ENCODE assay signal across 20 cellular contexts in genomic region chr9:107631788-107632187, GRCh38.
DNase-seq lines count a peak whose midpoint lies in the region; ATAC-seq and TF ChIP-seq lines count a peak whose summit lies in the region.
"Had no signal": no experiment of that assay in that cellular context is flagged by ENCODE, and none has a peak within 500 bp of the region (broad histone marks: within the 10 kb centered on the region; RNA-seq: fewer than 3 reads in every experiment).

No MANE protein-coding gene starts in this region.

- H3K14ac ChIP-seq in neuronal stem cell (ENCODE audit: low read length) = no peak overlapping the region

- ATAC-seq in HG03432 (IDR thresholded peaks at IDR 0.05; ENCODE audit: unreplicated experiment) (no peak), GM19324 (IDR thresholded peaks at IDR 0.05; ENCODE audit: low FRiP score, unreplicated experiment) (no peak)
- ATAC-seq in CD8-positive, alpha-beta T cell = no peak

- TF ChIP-seq CTCF in AG10803 (conservative IDR thresholded peaks at IDR 0.05; ENCODE audit: low read length) (no peak), hepatocyte (IDR thresholded peaks at IDR 0.05; ENCODE audit: poor library complexity) (no peak)
- TF ChIP-seq CTCF in CD8-positive, alpha-beta T cell (IDR thresholded peaks at IDR 0.05) = no peak

- H3K23ac ChIP-seq in neuronal stem cell (ENCODE audit: low read depth, low read length, poor library complexity) = peak overlapping the region; percentile 7

- peak overlapping the region; percentile 62 for H2AK5ac ChIP-seq in neuronal stem cell (ENCODE audit: low read depth, low read length)

- H3K4me1 ChIP-seq in hepatocyte (ENCODE audit: insufficient read depth) = peaks cover 12% of the 10 kb centered on the region
- peaks cover 0 to 8% of the 10 kb centered on the region in 2 donors for H3K4me1 ChIP-seq in neuronal stem cell (ENCODE audit: control insufficient read depth in 2 of 2, insufficient read depth in 1 of 2, low read depth in 1 of 2, low read length in 2 of 2)
- H3K4me1 ChIP-seq in CD8-positive, alpha-beta T cell (ENCODE audit: insufficient read depth, low read length) = no peaks in the 10 kb centered on the region

- peak; percentile 69 for DNase-seq in AG10803 (ENCODE audit: low read depth)
- peak; percentile 37 for DNase-seq in hepatocyte (ENCODE audit: low spot score)
- DNase-seq in neuronal stem cell (ENCODE audit: low spot score) = no peak
- DNase-seq in retina = no peak
- DNase-seq in CD8-positive, alpha-beta T cell = no peak
- DNase-seq: AML-193; Calu3; CD4-positive, CD25-positive, alpha-beta regulatory T cell; DND-41; GDM1; GOT3; HFFc6; KG1; NCI-H1092; NCI-H1694; NCI-H748 treated with DMSO at 0.1 percent for 48 hours; SHP77 treated with DMSO at 0.1 percent for 48 hours had no signal

- H3K4ac ChIP-seq in neuronal stem cell (ENCODE audit: low read length) = no peak overlapping the region

- no peaks in the 10 kb centered on the region for H4K20me1 ChIP-seq in hepatocyte (ENCODE audit: insufficient read depth, poor library complexity, severe bottlenecking)

- intact Hi-C loops in dendritic cell treated with granulocyte-macrophage colony-stimulating factor and Interleukin-4, amounts not matched to agents 40 ng/mL and 50 ng/mL, for 4 days (cut with micrococcal nuclease) = no loop called here
- intact Hi-C loops in CD8-positive, alpha-beta T cell (cut with DNase I, micrococcal nuclease) = no loop called here

- H4K8ac ChIP-seq in neuronal stem cell (ENCODE audit: low read depth, low read length) = no peak overlapping the region

- H3K27ac ChIP-seq in hepatocyte (peak overlapping the region; percentile 46), neuronal stem cell (replicated peaks; ENCODE audit: low read length) (no peak overlapping the region)
- no peak overlapping the region for H3K27ac ChIP-seq in CD8-positive, alpha-beta T cell (ENCODE audit: low read depth, low read length)

- whole genome bisulfite sequencing in hepatocyte (ENCODE audit: low lambda C conversion rate, missing lambda C conversion rate) = 76% methylated on average over 5 of the region's 5 CpGs
- no CpG with 5 or more reads among the region's 5 CpGs for WGBS in neuronal stem cell (ENCODE audit: extremely low coverage in 2 of 2, insufficient read length in 2 of 2, insufficient replicate concordance in 1 of 2), 2 donors

- H3K18ac ChIP-seq in neuronal stem cell (ENCODE audit: low read length) = no peak overlapping the region

- no peak overlapping the region for H2BK5ac ChIP-seq in neuronal stem cell (ENCODE audit: low read length)

- H2AFZ ChIP-seq in hepatocyte (no peak overlapping the region), neuronal stem cell (ENCODE audit: low read length) (no peak overlapping the region)

- CTCF ChIA-PET in CD8-positive, alpha-beta T cell (lab: Charles Lee) = no interaction called here

- H3K9me3 ChIP-seq in hepatocyte (ENCODE audit: low read depth) = no peaks in the 10 kb centered on the region
- H3K9me3 ChIP-seq in neuronal stem cell (replicated peaks in 1 of 2; ENCODE audit: control insufficient read depth in 2 of 2, insufficient read depth in 1 of 2, low read depth in 1 of 2, low read length in 2 of 2) = no peaks in the 10 kb centered on the region
- H3K9me3 ChIP-seq in CD8-positive, alpha-beta T cell (ENCODE audit: low read length) = no peaks in the 10 kb centered on the region

- no peak overlapping the region for H2BK12ac ChIP-seq in neuronal stem cell (ENCODE audit: low read length)

- no peak overlapping the region for H3K9ac ChIP-seq in neuronal stem cell (ENCODE audit: low read depth, low read length, poor library complexity)

- no peaks in the 10 kb centered on the region for H3K27me3 ChIP-seq in hepatocyte
- H3K27me3 ChIP-seq in neuronal stem cell (ENCODE audit: control insufficient read depth in 3 of 3, insufficient read depth in 3 of 3, low read depth in 1 of 3, low read length in 3 of 3) = peaks cover 0 to 15% (median 9%) of the 10 kb centered on the region in 3 experiments
- H3K27me3 ChIP-seq in CD8-positive, alpha-beta T cell (ENCODE audit: insufficient read depth, low read length) = no peaks in the 10 kb centered on the region

- H3K4me2 ChIP-seq in hepatocyte (no peak overlapping the region), neuronal stem cell (ENCODE audit: insufficient read depth, low read length, poor library complexity, severe bottlenecking) (no peak overlapping the region)

- H3K27ac Mint-ChIP-seq in dendritic cell treated with granulocyte-macrophage colony-stimulating factor and Interleukin-4, amounts not matched to agents 40 ng/mL and 50 ng/mL, for 4 days = peak overlapping the region; percentile 4
- H3K27ac Mint-ChIP-seq in CD8-positive, alpha-beta T cell = no peak overlapping the region
- H3K27ac Mint-ChIP-seq: CD4-positive, CD25-positive, alpha-beta regulatory T cell; HFFc6 had no signal

- H3K4me1 Mint-ChIP-seq in dendritic cell treated with granulocyte-macrophage colony-stimulating factor and Interleukin-4, amounts not matched to agents 40 ng/mL and 50 ng/mL, for 4 days (ENCODE audit: low read depth) = peaks cover 31% of the 10 kb centered on the region
- no peaks in the 10 kb centered on the region for H3K4me1 Mint-ChIP-seq in CD8-positive, alpha-beta T cell (ENCODE audit: low read depth)
- H3K4me1 Mint-ChIP-seq: CD4-positive, CD25-positive, alpha-beta regulatory T cell had no signal

- H3K79me1 ChIP-seq in neuronal stem cell (ENCODE audit: low read depth, low read length) = no peaks in the 10 kb centered on the region

- H2BK120ac ChIP-seq in neuronal stem cell (ENCODE audit: low read depth, low read length) = no peak overlapping the region

- peaks cover 8% of the 10 kb centered on the region for H3K27me3 Mint-ChIP-seq in dendritic cell treated with granulocyte-macrophage colony-stimulating factor and Interleukin-4, amounts not matched to agents 40 ng/mL and 50 ng/mL, for 4 days
- H3K27me3 Mint-ChIP-seq in CD8-positive, alpha-beta T cell (ENCODE audit: low read depth) = peaks cover 9% of the 10 kb centered on the region

- no peaks in the 10 kb centered on the region for H3K36me3 Mint-ChIP-seq in dendritic cell treated with granulocyte-macrophage colony-stimulating factor and Interleukin-4, amounts not matched to agents 40 ng/mL and 50 ng/mL, for 4 days (ENCODE audit: low read depth)
- H3K36me3 Mint-ChIP-seq in CD8-positive, alpha-beta T cell = no peaks in the 10 kb centered on the region
- H3K36me3 Mint-ChIP-seq: CD4-positive, CD25-positive, alpha-beta regulatory T cell had no signal

- H3K9me2 ChIP-seq in hepatocyte (replicated peaks; ENCODE audit: insufficient read depth) = no peaks in the 10 kb centered on the region

- H3K4me3 Mint-ChIP-seq in dendritic cell treated with granulocyte-macrophage colony-stimulating factor and Interleukin-4, amounts not matched to agents 40 ng/mL and 50 ng/mL, for 4 days = no peak overlapping the region
- H3K4me3 Mint-ChIP-seq in CD8-positive, alpha-beta T cell = no peak overlapping the region
- H3K4me3 Mint-ChIP-seq: CD4-positive, CD25-positive, alpha-beta regulatory T cell; HFFc6 had no signal

- no peaks in the 10 kb centered on the region for H3K36me3 ChIP-seq in hepatocyte (replicated peaks; ENCODE audit: insufficient read depth, low read depth)
- H3K36me3 ChIP-seq in neuronal stem cell (replicated peaks in 1 of 2; ENCODE audit: control insufficient read depth in 2 of 2, insufficient read depth in 2 of 2, low read length in 2 of 2) = no peaks in the 10 kb centered on the region
- no peaks in the 10 kb centered on the region for H3K36me3 ChIP-seq in CD8-positive, alpha-beta T cell (ENCODE audit: insufficient read depth, low read length)

- H3K9me3 Mint-ChIP-seq in dendritic cell treated with granulocyte-macrophage colony-stimulating factor and Interleukin-4, amounts not matched to agents 40 ng/mL and 50 ng/mL, for 4 days = no peaks in the 10 kb centered on the region
- H3K9me3 Mint-ChIP-seq in CD8-positive, alpha-beta T cell = no peaks in the 10 kb centered on the region
- H3K9me3 Mint-ChIP-seq: HFFc6 had no signal

- POLR2A ChIA-PET in CD8-positive, alpha-beta T cell (lab: Charles Lee) = no interaction called here

- no peak overlapping the region for H2BK15ac ChIP-seq in neuronal stem cell (ENCODE audit: low read length)

- no peak overlapping the region for H4K91ac ChIP-seq in neuronal stem cell (ENCODE audit: low read depth, low read length, poor library complexity)

- H3K79me2 ChIP-seq in hepatocyte = no peaks in the 10 kb centered on the region

- H3K4me3 ChIP-seq in AG10803 (ENCODE audit: low read length) (no peak overlapping the region), hepatocyte (no peak overlapping the region), neuronal stem cell (ENCODE audit: low read length in 2 of 2) (no peak overlapping the region)
- H3K4me3 ChIP-seq in CD8-positive, alpha-beta T cell (ENCODE audit: low read depth, low read length) = no peak overlapping the region

Comparison
In these comparisons a context has a peak if more than half of its experiments do, and no peak if none do; other contexts are left out.
1. DNase-seq: peak in AG10803 (single experiment) and hepatocyte (single experiment); none in neuronal stem cell (single experiment), retina (single experiment) and CD8-positive, alpha-beta T cell (0 of 7).